ENCODE assay signal across 2 cellular contexts in genomic region chr22:42755121-42755520, GRCh38.
TF ChIP-seq lines count a peak whose summit lies in the region.

No MANE protein-coding gene starts in this region.

TF ChIP-seq in WTC11, 78 proteins besides CTCF, POLR2A, EP300 and RAD21:
- 0 out of 2 replicates have a peak, but pooled peaks have one; percentile 26 for TF ChIP-seq ZNF121 (CRISPR knock-in tag; IDR thresholded peaks at IDR 0.05)

TF ChIP-seq in HepG2, 621 proteins besides CTCF, POLR2A, EP300 and RAD21:
- TF ChIP-seq CHD4 (IDR thresholded peaks at IDR 0.05; ENCODE audit: borderline replicate concordance, low read length) (0 out of 2 replicates have a peak, but pooled peaks have one; percentile 36), ADNP (CRISPR knock-in tag; IDR thresholded peaks at IDR 0.05) (peak; percentile 18; the same call in 1 of the 2 replicates), ZNF121 (CRISPR knock-in tag; IDR thresholded peaks at IDR 0.05) (peak; percentile 82)
